1 cellular context compared by ENCODE assay signal in the genomic region with DNA sequence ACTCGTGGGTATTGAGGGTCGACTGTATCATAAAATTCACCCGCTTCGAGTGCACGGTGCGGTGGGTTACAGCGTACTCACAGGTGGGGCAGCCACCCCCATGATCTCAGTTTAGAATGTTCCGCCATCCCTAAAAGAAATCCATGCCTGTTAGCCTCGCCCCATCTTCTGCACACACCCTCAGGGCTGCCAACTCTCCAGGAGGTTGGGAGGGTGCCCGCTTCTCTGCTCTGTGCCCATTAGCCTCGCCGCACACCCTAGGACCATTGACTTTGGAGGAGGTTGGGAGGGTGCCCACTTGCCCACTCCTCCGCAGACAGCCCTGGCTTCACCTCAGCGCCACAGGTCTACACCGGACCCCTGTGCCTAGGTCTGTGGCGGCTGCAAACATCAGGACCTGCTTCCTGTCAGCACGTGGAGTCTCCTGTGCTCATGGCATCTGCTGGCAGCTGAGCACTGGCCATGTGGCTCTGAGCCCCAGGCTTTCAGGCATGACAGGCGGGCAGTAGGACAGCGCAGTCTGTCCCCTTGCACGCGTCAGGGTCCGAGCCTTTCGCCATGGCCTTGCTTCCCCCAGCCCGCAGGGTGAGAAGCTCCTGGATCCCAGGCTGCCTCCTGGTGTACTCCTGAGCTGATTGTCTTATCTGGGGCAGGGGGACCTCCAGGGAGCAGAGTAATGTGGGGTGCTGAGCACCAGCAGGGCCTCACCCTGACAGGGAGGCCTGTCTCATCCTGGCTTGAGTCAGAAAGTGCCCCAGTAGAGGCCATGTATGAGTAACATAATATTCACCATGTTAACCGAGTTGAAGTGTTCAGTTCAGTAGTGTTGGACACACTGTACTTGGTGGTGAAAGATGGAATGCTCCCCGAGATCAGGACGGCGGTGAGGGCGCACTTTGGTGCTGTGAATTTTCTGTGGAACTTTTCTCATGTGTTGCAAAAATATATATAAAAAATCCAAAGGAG.
TF ChIP-seq lines count a peak whose summit lies in the region.

No MANE protein-coding gene starts in this region.

TF ChIP-seq in H1, 55 proteins besides CTCF, POLR2A, EP300 and RAD21:
- TF ChIP-seq MAFK (IDR thresholded peaks at IDR 0.05; ENCODE audit: low read depth, low read length) (no peak), ASH2L (IDR thresholded peaks at IDR 0.05; ENCODE audit: low read length) (no peak), YY1 (IDR thresholded peaks at IDR 0.05; ENCODE audit: low read depth, low read length) (no peak), EZH2 (IDR thresholded peaks at IDR 0.05; ENCODE audit: low read depth, low read length, severe bottlenecking) (no peak), RXRA (IDR thresholded peaks at IDR 0.05; ENCODE audit: insufficient read depth, low read depth, low read length) (no peak), HDAC6 (IDR thresholded peaks at IDR 0.05; ENCODE audit: low read depth, low read length) (no peak), KDM5A (IDR thresholded peaks at IDR 0.05; ENCODE audit: low read length) (no peak), CTBP2 (IDR thresholded peaks at IDR 0.05; ENCODE audit: borderline replicate concordance, insufficient read depth, insufficient read length, low read length) (no peak), CEBPB (IDR thresholded peaks at IDR 0.05; ENCODE audit: low read depth, low read length) (no peak), HDAC2 (IDR thresholded peaks at IDR 0.05; ENCODE audit: borderline replicate concordance in 1 of 2, low read depth in 2 of 2, low read length in 2 of 2) (no peak), NANOG (IDR thresholded peaks at IDR 0.05; ENCODE audit: insufficient read depth, low read depth, low read length, poor library complexity, severe bottlenecking) (no peak), NRF1 (IDR thresholded peaks at IDR 0.05; ENCODE audit: low read depth, low read length) (no peak), RFX5 (IDR thresholded peaks at IDR 0.05; ENCODE audit: borderline replicate concordance, low read depth, low read length) (no peak), SRF (IDR thresholded peaks at IDR 0.05; ENCODE audit: low read depth, low read length) (no peak), TAF1 (IDR thresholded peaks at IDR 0.05; ENCODE audit: low read depth, low read length) (no peak)
